In genomic region chr18:5091741-5092140, GRCh38 we compare ENCODE assay signal across 25 cellular contexts.
A peak's percentile ranks its signal among the peaks of the same experiment; 100 is the strongest.
DNase-seq lines count a peak whose midpoint lies in the region; ATAC-seq lines count a peak whose summit lies in the region.
"Had no signal": no experiment of that assay in that cellular context is flagged by ENCODE, and none has a peak within 500 bp of the region (broad histone marks: within the 10 kb centered on the region; RNA-seq: fewer than 3 reads in every experiment).

No MANE protein-coding gene starts in this region.

- no peak for ATAC-seq in GM21447 (IDR thresholded peaks at IDR 0.05; ENCODE audit: unreplicated experiment)
- ATAC-seq: A549; CD8-positive, alpha-beta T cell had no signal

- in situ Hi-C loops in SK-MEL-5 (cut with HindIII; ENCODE audit: low pct_unique_long_range_greater_than_20kb, low sequenced_read_pairs): no loop called here

- DNase-seq in SK-MEL-5 (ENCODE audit: low read depth, low spot score) (peak; percentile 59), foreskin melanocyte (peak; percentile 88), NOMO-1 treated with dmso at 0.1 percent for 144 hours (lab: John Stamatoyannopoulos, UW; ENCODE audit: unreplicated experiment) (no peak)
- DNase-seq: 8988T; ACHN; AML-193; BE2C; C1 segment of cervical spinal cord; Caco-2; Calu3; CD4-positive, alpha-beta memory T cell; CD4-positive, alpha-beta T cell; CD4-positive, CD25-positive, alpha-beta regulatory T cell; CD8-positive, alpha-beta memory T cell; CD8-positive, alpha-beta T cell; COR-L47; DMS 273 treated with DMSO at 0.1 percent for 48 hours; DMS153; DMS53; DMS79; DMS79 treated with DMSO at 0.1 percent for 48 hours; DND-41; EL had no signal
